ENCODE assay signal across 9 cellular contexts in genomic region chr7:117238472-117238871, GRCh38.
"Had no signal": no experiment of that assay in that cellular context is flagged by ENCODE, and none has a peak within 500 bp of the region (broad histone marks: within the 10 kb centered on the region; RNA-seq: fewer than 3 reads in every experiment).

No MANE protein-coding gene starts in this region.

- H3K9ac ChIP-seq: GM23248 had no signal

- H3K27ac ChIP-seq: GM23248 had no signal

- H3K36me3 ChIP-seq: HAP-1 had no signal

- H3K4me1 Mint-ChIP-seq: GM23338, H9 had no signal

- H2AFZ ChIP-seq: GM23248, GM23338 had no signal

- H3K4me1 ChIP-seq: HAP-1 had no signal

- DNase-seq: GM23248, GOT3, H7, H9, HCEC 1CT, HFFc6 had no signal

- H3K4me3 ChIP-seq: GM23248, GM23338, HAP-1 had no signal

- H3K9me3 ChIP-seq: HAP-1 had no signal

- ATAC-seq: GM23338, HCT116 had no signal

- H3K4me2 ChIP-seq: GM23338 had no signal

- H3K4me3 Mint-ChIP-seq: GM23338, H9, HFFc6 had no signal

- H3K27ac Mint-ChIP-seq: GM23338, H9, HFFc6 had no signal
